8 cellular contexts compared by ENCODE assay signal in the genomic region with DNA sequence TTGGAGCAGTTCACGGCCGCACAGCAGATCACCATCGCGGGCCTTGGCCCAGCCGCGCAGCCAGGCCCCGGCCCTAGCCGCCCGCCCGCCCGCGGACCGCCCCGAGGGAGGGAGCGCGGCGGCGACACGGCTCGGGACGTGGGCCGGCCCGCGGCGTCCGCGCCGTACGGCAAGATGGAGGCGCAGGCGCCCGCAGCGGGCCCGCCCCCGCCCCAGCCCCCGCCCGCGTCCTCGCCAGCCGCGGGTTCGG. TPM values are rescaled to one million over a fixed set of nuclear protein-coding genes. Genes with fewer than 3 reads are reported as not detected.
DNase-seq lines count a peak whose midpoint lies in the region; ATAC-seq and TF ChIP-seq lines count a peak whose summit lies in the region.

A gene with protein sequence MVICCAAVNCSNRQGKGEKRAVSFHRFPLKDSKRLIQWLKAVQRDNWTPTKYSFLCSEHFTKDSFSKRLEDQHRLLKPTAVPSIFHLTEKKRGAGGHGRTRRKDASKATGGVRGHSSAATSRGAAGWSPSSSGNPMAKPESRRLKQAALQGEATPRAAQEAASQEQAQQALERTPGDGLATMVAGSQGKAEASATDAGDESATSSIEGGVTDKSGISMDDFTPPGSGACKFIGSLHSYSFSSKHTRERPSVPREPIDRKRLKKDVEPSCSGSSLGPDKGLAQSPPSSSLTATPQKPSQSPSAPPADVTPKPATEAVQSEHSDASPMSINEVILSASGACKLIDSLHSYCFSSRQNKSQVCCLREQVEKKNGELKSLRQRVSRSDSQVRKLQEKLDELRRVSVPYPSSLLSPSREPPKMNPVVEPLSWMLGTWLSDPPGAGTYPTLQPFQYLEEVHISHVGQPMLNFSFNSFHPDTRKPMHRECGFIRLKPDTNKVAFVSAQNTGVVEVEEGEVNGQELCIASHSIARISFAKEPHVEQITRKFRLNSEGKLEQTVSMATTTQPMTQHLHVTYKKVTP (minus strand): TSS at position 176 of the 250 bp plus-strand sequence. CDS start 141 bp downstream, at position 35.

- peaks cover 62% of the 10 kb centered on the region for H3K36me3 ChIP-seq in SJSA1

- DNase-seq in AG08396 (ENCODE audit: low spot score) (peak; percentile 93), SJSA1 (ENCODE audit: low read depth in 1 of 2, low spot score in 2 of 2) (no peak), cardiac fibroblast (ENCODE audit: low read depth in 2 of 2) (peak in 1 of 2 donors; percentile 88), left kidney (ENCODE audit: low read depth, low spot score) (peak; percentile 94), midbrain (lab: John Stamatoyannopoulos, UW) (no peak)
- DNase-seq in stimulated activated CD8-positive, alpha-beta memory T cell treated with anti-CD3 and anti-CD28 coated beads, Interleukin-7, amount 100 ng/mL, for 24 hours (ENCODE audit: low read depth), result peak; percentile 2

- H3K27me3 ChIP-seq in SJSA1 (replicated peaks), result no peaks in the 10 kb centered on the region

- ATAC-seq in GM18870 (IDR thresholded peaks at IDR 0.05; ENCODE audit: unreplicated experiment) (peak; percentile 2), HG03039 (IDR thresholded peaks at IDR 0.05; ENCODE audit: unreplicated experiment) (peak; percentile 42)

- H3K4me3 ChIP-seq in SJSA1, result peak within 1 kb of the TSS; percentile 99
- peak within 1 kb of the TSS; percentile 77 to 87 for H3K4me3 ChIP-seq in cardiac fibroblast (replicated peaks in 1 of 2; ENCODE audit: low read depth in 2 of 2, low read length in 2 of 2)

- TF ChIP-seq CTCF in cardiac fibroblast (IDR thresholded peaks at IDR 0.05; ENCODE audit: low read depth, low read length), result no peak

- 0 out of 2 replicates have a peak, but pooled peaks cover 3% of the 10 kb centered on the region for H3K9me3 ChIP-seq in SJSA1 (replicated peaks)

- peak within 1 kb of the TSS; percentile 99 for H3K27ac ChIP-seq in SJSA1

- peaks cover 23% of the 10 kb centered on the region for H3K4me1 ChIP-seq in SJSA1 (replicated peaks)

RNA-seq across cellular contexts. Expression of the gene that starts here (rescaled TPM):
- 50.3 and 54.9 TPM in 2 replicates for total RNA-seq in SJSA1 (2014; rRNA removed; shearing (Covaris generic))

Comparison
In these comparisons a context has a peak if more than half of its experiments do, and no peak if none do; other contexts are left out.
1. DNase-seq: peak in AG08396 (single experiment), left kidney (single experiment) and stimulated activated CD8-positive, alpha-beta memory T cell treated with anti-CD3 and anti-CD28 coated beads, Interleukin-7, amount 100 ng/mL, for 24 hours (single experiment); none in SJSA1 (0 of 2) and midbrain (single experiment).